13 cellular contexts compared by ENCODE assay signal in genomic region chr6:42970859-42971612, GRCh38. TPM values are rescaled to one million over a fixed set of nuclear protein-coding genes. Genes with fewer than 3 reads are reported as not detected.
DNase-seq lines count a peak whose midpoint lies in the region; TF ChIP-seq lines count a peak whose summit lies in the region.
"Had no signal": no experiment of that assay in that cellular context is flagged by ENCODE, and none has a peak within 500 bp of the region (broad histone marks: within the 10 kb centered on the region; RNA-seq: fewer than 3 reads in every experiment).

No MANE protein-coding gene starts in this region.

- peak overlapping the region; percentile 26 for H3K27ac Mint-ChIP-seq in T-helper 2 cell treated with Interferon-gamma antibody and Interleukin-4, amounts not matched to agents 5 μg/mL and 100 μg/mL, for 36 hours
- H3K27ac Mint-ChIP-seq: activated naive CD4-positive, alpha-beta T cell treated with anti-CD3 and anti-CD28 coated beads, Interleukin-2, amount 50 U/mL, for 24 hours had no signal

- 86 to 88% methylated on average over 4 of the region's 4 CpGs for WGBS in thyroid gland, 2 donors

- H3K9me3 Mint-ChIP-seq in T-helper 2 cell treated with Interferon-gamma antibody and Interleukin-4, amounts not matched to agents 5 μg/mL and 100 μg/mL, for 36 hours, result no peaks in the 10 kb centered on the region
- H3K9me3 Mint-ChIP-seq: activated naive CD4-positive, alpha-beta T cell treated with anti-CD3 and anti-CD28 coated beads, Interleukin-2, amount 50 U/mL, for 24 hours had no signal

- no peak overlapping the region for H3K4me3 ChIP-seq in thyroid gland (replicated peaks in 1 of 3)
- H3K4me3 ChIP-seq: esophagus squamous epithelium, right lobe of liver had no signal

- intact Hi-C loops in thyroid gland (cut with DNase I), result no loop called here

- peaks cover 4% of the 10 kb centered on the region for H3K4me1 Mint-ChIP-seq in T-helper 2 cell treated with Interferon-gamma antibody and Interleukin-4, amounts not matched to agents 5 μg/mL and 100 μg/mL, for 36 hours (ENCODE audit: low read depth)

- H3K4me3 Mint-ChIP-seq in T-helper 2 cell treated with Interferon-gamma antibody and Interleukin-4, amounts not matched to agents 5 μg/mL and 100 μg/mL, for 36 hours, result no peak overlapping the region
- H3K4me3 Mint-ChIP-seq: activated naive CD4-positive, alpha-beta T cell treated with anti-CD3 and anti-CD28 coated beads, Interleukin-2, amount 50 U/mL, for 24 hours had no signal

- H3K4me1 ChIP-seq in thyroid gland, result no peaks in the 10 kb centered on the region

- no peak for TF ChIP-seq POLR2A in thyroid gland (IDR thresholded peaks at IDR 0.05)

- peaks cover 6 to 13% of the 10 kb centered on the region in 2 donors for H3K36me3 ChIP-seq in thyroid gland

- H3K27me3 Mint-ChIP-seq in T-helper 2 cell treated with Interferon-gamma antibody and Interleukin-4, amounts not matched to agents 5 μg/mL and 100 μg/mL, for 36 hours (ENCODE audit: low read depth), result no peaks in the 10 kb centered on the region
- H3K27me3 Mint-ChIP-seq: activated naive CD4-positive, alpha-beta T cell treated with anti-CD3 and anti-CD28 coated beads, Interleukin-2, amount 50 U/mL, for 24 hours had no signal

- H3K27ac ChIP-seq in angular gyrus (ENCODE audit: low read depth, low read length) (peak overlapping the region; percentile 93), thyroid gland (no peak overlapping the region)
- H3K27ac ChIP-seq: esophagus squamous epithelium, right lobe of liver had no signal

- H3K36me3 Mint-ChIP-seq in T-helper 2 cell treated with Interferon-gamma antibody and Interleukin-4, amounts not matched to agents 5 μg/mL and 100 μg/mL, for 36 hours (ENCODE audit: low read depth), result peaks cover 19% of the 10 kb centered on the region
- H3K36me3 Mint-ChIP-seq: activated naive CD4-positive, alpha-beta T cell treated with anti-CD3 and anti-CD28 coated beads, Interleukin-2, amount 50 U/mL, for 24 hours had no signal

- no peak for DNase-seq in T-helper 2 cell treated with Interferon-gamma antibody and Interleukin-4, amounts not matched to agents 5 μg/mL and 100 μg/mL, for 36 hours (ENCODE audit: low spot score)
- no peak for DNase-seq in T-helper 2 cell
- peak; percentile 33 for DNase-seq in LHCN-M2 (ENCODE audit: low read depth)
- DNase-seq in myocyte (ENCODE audit: low read depth), result peak; percentile 35
- no peak for DNase-seq in NCI-H446 treated with DMSO at 0.1 percent for 48 hours (lab: John Stamatoyannopoulos, UW)
- DNase-seq in NCI-H82 treated with DMSO at 0.1 percent for 48 hours (lab: John Stamatoyannopoulos, UW; ENCODE audit: unreplicated experiment), result no peak
- DNase-seq in thyroid gland, result no peak
- DNase-seq: esophagus squamous epithelium, Karpas-422, NCI-H526 treated with DMSO at 0.1 percent for 48 hours, right lobe of liver had no signal

- no peaks in the 10 kb centered on the region for H3K27me3 ChIP-seq in thyroid gland
- H3K27me3 ChIP-seq: esophagus squamous epithelium, right lobe of liver had no signal

- no peak for TF ChIP-seq CTCF in thyroid gland (IDR thresholded peaks at IDR 0.05)

- no peaks in the 10 kb centered on the region for H3K9me3 ChIP-seq in thyroid gland
- H3K9me3 ChIP-seq: esophagus squamous epithelium, right lobe of liver had no signal

RNA-seq across cellular contexts. Expression of gene PEX6, which starts 7.9 kb away (rescaled TPM):
- total RNA-seq in LHCN-M2 (2014; rRNA removed), result 20.8 and 22.3 TPM in 2 replicates
- polyA plus RNA-seq in LHCN-M2 (2012), result 13.2 TPM
- total RNA-seq in myocyte, result 29.3 and 32.8 TPM in 2 replicates
- polyA plus RNA-seq in myocyte (2012), result 16.5 TPM
- total RNA-seq in thyroid gland, result 10 to 100 TPM; 23.7 to 39.9 (median 28.4) TPM

RNA-seq across cellular contexts. Expression of gene GNMT, which starts 10.5 kb away (rescaled TPM):
- not detected in 2 replicates for total RNA-seq in LHCN-M2 (2014; rRNA removed)
- polyA plus RNA-seq in LHCN-M2 (2012), result 0.64 TPM
- not detected in 2 replicates for total RNA-seq in myocyte
- 1.0 TPM for polyA plus RNA-seq in myocyte (2012)
- total RNA-seq in thyroid gland, result 1 to 10 TPM in 3 of 4 donors, under 1 TPM in 1; 0.98 to 7.5 (median 2.5) TPM

RNA-seq across cellular contexts. Expression of gene PPP2R5D, which starts 13.3 kb away (rescaled TPM):
- total RNA-seq in LHCN-M2 (2014; rRNA removed) (61.3 and 61.7 TPM in 2 replicates), myocyte (50.5 and 52.1 TPM in 2 replicates), thyroid gland (10 to 100 TPM; 22.8 to 47.0 (median 28.2) TPM)
- polyA plus RNA-seq in LHCN-M2 (2012), result 46.1 TPM
- polyA plus RNA-seq in myocyte (2012), result 48.6 TPM

RNA-seq across cellular contexts. Expression of gene CNPY3, which starts 41.8 kb away (rescaled TPM):
- 40.1 and 45.9 TPM in 2 replicates for total RNA-seq in LHCN-M2 (2014; rRNA removed)
- 39.2 TPM for polyA plus RNA-seq in LHCN-M2 (2012)
- 27.5 and 33.2 TPM in 2 replicates for total RNA-seq in myocyte
- 40.0 TPM for polyA plus RNA-seq in myocyte (2012)
- total RNA-seq in thyroid gland, result 10 to 100 TPM; 33.2 to 60.0 (median 45.0) TPM

RNA-seq across cellular contexts. Expression of gene MEA1, which starts 42.7 kb away (rescaled TPM):
- total RNA-seq in LHCN-M2 (2014; rRNA removed) (116 and 119 TPM in 2 replicates), myocyte (29.2 and 33.6 TPM in 2 replicates), thyroid gland (10 to 100 TPM; 45.9 to 78.1 (median 61.7) TPM)
- 234 TPM for polyA plus RNA-seq in LHCN-M2 (2012)
- 133 TPM for polyA plus RNA-seq in myocyte (2012)

Comparison
In these comparisons a context has a peak if more than half of its experiments do, and no peak if none do; other contexts are left out.
1. DNase-seq: peak in LHCN-M2 (single experiment) and myocyte (single experiment); none in T-helper 2 cell treated with Interferon-gamma antibody and Interleukin-4, amounts not matched to agents 5 μg/mL and 100 μg/mL, for 36 hours (single experiment), T-helper 2 cell (0 of 5), NCI-H446 treated with DMSO at 0.1 percent for 48 hours (single experiment), NCI-H82 treated with DMSO at 0.1 percent for 48 hours (single experiment) and thyroid gland (0 of 2).